22 cellular contexts compared by ENCODE assay signal in the genomic region with DNA sequence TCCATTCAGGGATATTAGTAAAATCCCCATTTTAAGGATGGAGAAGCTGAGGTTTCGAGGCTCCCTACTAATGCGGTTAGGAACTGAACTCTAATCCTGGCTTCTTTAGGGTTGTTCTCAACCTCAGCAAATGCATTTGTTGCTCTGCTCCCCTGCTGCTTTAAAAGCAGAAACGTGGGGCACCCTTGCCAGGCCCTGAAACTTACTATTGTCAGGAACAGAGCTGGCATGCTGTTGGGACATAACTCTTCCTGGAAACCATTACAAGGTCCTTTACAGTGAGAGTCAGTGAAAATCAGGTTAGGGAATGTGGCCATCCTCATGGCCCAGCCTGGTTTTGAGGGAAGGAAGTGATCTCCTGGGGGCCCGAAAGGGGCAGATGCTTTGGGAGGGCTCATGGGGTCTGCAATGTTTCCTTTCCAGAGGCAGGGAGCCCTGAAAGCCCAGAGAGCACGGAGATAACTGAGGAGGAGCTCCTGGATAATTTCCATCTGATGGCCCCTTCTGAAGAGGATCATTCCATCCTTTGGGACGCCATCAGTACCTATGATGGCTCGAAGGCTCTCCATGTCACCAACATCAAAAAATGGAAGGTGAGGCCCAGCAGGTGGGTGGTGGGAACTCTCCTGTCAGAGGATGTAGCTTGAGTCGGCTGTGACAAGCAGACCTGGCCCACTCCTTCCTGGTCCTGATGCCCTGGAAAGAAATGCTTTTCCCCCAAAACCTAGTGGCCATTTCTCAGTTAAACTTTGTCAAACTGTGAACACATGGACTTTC. TPM values are rescaled to one million over a fixed set of nuclear protein-coding genes. Genes with fewer than 3 reads are reported as not detected.
DNase-seq lines count a peak whose midpoint lies in the region; ATAC-seq and TF ChIP-seq lines count a peak whose summit lies in the region.
"Had no signal": no experiment of that assay in that cellular context is flagged by ENCODE, and none has a peak within 500 bp of the region (broad histone marks: within the 10 kb centered on the region; RNA-seq: fewer than 3 reads in every experiment).

No MANE protein-coding gene starts in this region.

- no peak overlapping the region for H3K4me3 ChIP-seq in IMR-90 (ENCODE audit: insufficient read depth, low read depth, low read length)
- H3K4me3 ChIP-seq in liver (ENCODE audit: low read depth in 1 of 3, low read length in 3 of 3): peak overlapping the region; percentile 25 to 64 (median 44)
- H3K4me3 ChIP-seq in body of pancreas: no peak overlapping the region
- H3K4me3 ChIP-seq: BLaER1, GM23248 had no signal

- no peaks in the 10 kb centered on the region for H3K79me1 ChIP-seq in IMR-90 (ENCODE audit: low read depth in 1 of 2, low read length in 2 of 2)

- H2BK20ac ChIP-seq in IMR-90 (ENCODE audit: low read depth, low read length): no peak overlapping the region

- DNase-seq in activated CD8-positive, alpha-beta T cell treated with anti-CD3 and anti-CD28 coated beads, Interleukin-2, amount 10 ng/mL, durations not matched to agents 7 days and 5 days: peak; percentile 5
- no peak for DNase-seq in activated CD8-positive, alpha-beta T cell treated with anti-CD3 and anti-CD28 coated beads for 36 hours
- no peak for DNase-seq in IMR-90
- no peak for DNase-seq in endothelial cell (ENCODE audit: low spot score)
- no peak for DNase-seq in body of pancreas
- DNase-seq: DMS79, GDM1 had no signal

- POLR2A ChIA-PET in activated CD8-positive, alpha-beta T cell treated with anti-CD3 and anti-CD28 coated beads, Interleukin-2, amount 10 ng/mL, durations not matched to agents 7 days and 5 days (lab: Charles Lee): no interaction called here
- POLR2A ChIA-PET in activated CD8-positive, alpha-beta T cell treated with anti-CD3 and anti-CD28 coated beads for 36 hours (lab: Charles Lee): interaction anchor here (0.6 kb wide), 1 partner anchor 1216 kb away, joined by 3 read pairs; no protein-coding TSS in a partner anchor
- POLR2A ChIA-PET in IMR-90 (lab: Charles Lee; ENCODE audit: unreplicated experiment): no interaction called here

- CTCF ChIA-PET in activated CD8-positive, alpha-beta T cell treated with anti-CD3 and anti-CD28 coated beads, Interleukin-2, amount 10 ng/mL, durations not matched to agents 7 days and 5 days (lab: Charles Lee): interaction anchor here (0.8 to 1.5 kb wide), 4 partner anchors 29 to 1198 kb away, joined by 4 to 7 read pairs (median 4); no protein-coding TSS in a partner anchor
- CTCF ChIA-PET in activated CD8-positive, alpha-beta T cell treated with anti-CD3 and anti-CD28 coated beads for 36 hours (lab: Charles Lee): interaction anchor here (0.9 to 1.9 kb wide), 4 partner anchors 10 to 32 kb away, joined by 3 to 10 read pairs (median 6); no protein-coding TSS in a partner anchor
- CTCF ChIA-PET in IMR-90 (lab: Yijun Ruan, JAX): interaction anchor here (0.6 to 1.0 kb wide), 3 partner anchors 26 to 1291 kb away, joined by 3 to 5 read pairs (median 3); no protein-coding TSS in a partner anchor

- H3K27me3 Mint-ChIP-seq in activated CD8-positive, alpha-beta T cell treated with anti-CD3 and anti-CD28 coated beads, Interleukin-2, amount 10 ng/mL, durations not matched to agents 7 days and 5 days (ENCODE audit: low read depth): peaks cover 52% of the 10 kb centered on the region
- peaks cover 54% of the 10 kb centered on the region for H3K27me3 Mint-ChIP-seq in activated CD8-positive, alpha-beta T cell treated with anti-CD3 and anti-CD28 coated beads for 36 hours
- peaks cover 9% of the 10 kb centered on the region for H3K27me3 Mint-ChIP-seq in endothelial cell (ENCODE audit: unreplicated experiment)

- no peak overlapping the region for H3K4ac ChIP-seq in IMR-90 (ENCODE audit: low read depth, low read length)

- H3K36me3 Mint-ChIP-seq in activated CD8-positive, alpha-beta T cell treated with anti-CD3 and anti-CD28 coated beads, Interleukin-2, amount 10 ng/mL, durations not matched to agents 7 days and 5 days (ENCODE audit: low read depth): no peaks in the 10 kb centered on the region
- H3K36me3 Mint-ChIP-seq in activated CD8-positive, alpha-beta T cell treated with anti-CD3 and anti-CD28 coated beads for 36 hours (ENCODE audit: low read depth): no peaks in the 10 kb centered on the region
- no peaks in the 10 kb centered on the region for H3K36me3 Mint-ChIP-seq in endothelial cell (ENCODE audit: low read depth, unreplicated experiment)
- H3K36me3 Mint-ChIP-seq: CD14-positive monocyte; CD4-positive, alpha-beta memory T cell; IgD-negative memory B cell had no signal

- H4K8ac ChIP-seq in IMR-90 (ENCODE audit: low read depth in 2 of 2, low read length in 2 of 2): no peak overlapping the region

- no peak overlapping the region for H2AFZ ChIP-seq in IMR-90 (replicated peaks; ENCODE audit: low read length, poor library complexity)
- H2AFZ ChIP-seq: GM23248 had no signal

- no peak overlapping the region for H2AK9ac ChIP-seq in IMR-90 (replicated peaks; ENCODE audit: low read depth, low read length, poor library complexity)

- H2AK5ac ChIP-seq in IMR-90 (ENCODE audit: low read depth, low read length): peak overlapping the region; percentile 1; the same call in 1 of the 2 replicates

- H3K27ac ChIP-seq in IMR-90 (ENCODE audit: insufficient read depth, low read length) (no peak overlapping the region), liver (ENCODE audit: low read depth in 1 of 2, low read length in 2 of 2) (peak overlapping the region; percentile 90 to 93), body of pancreas (no peak overlapping the region)
- H3K27ac ChIP-seq: 22Rv1, BLaER1, GM23248, HL-60 had no signal

- H3K4me1 ChIP-seq in IMR-90 (ENCODE audit: control insufficient read depth, insufficient read depth, low read length) (no peaks in the 10 kb centered on the region), liver (ENCODE audit: control insufficient read depth in 4 of 4, insufficient read depth in 4 of 4, low read length in 3 of 4) (peaks cover 0 to 29% (median 15%) of the 10 kb centered on the region in 4 donors), body of pancreas (peaks cover 12% of the 10 kb centered on the region)
- H3K4me1 ChIP-seq: BLaER1 had no signal

- H3K9me1 ChIP-seq in IMR-90 (ENCODE audit: insufficient read depth, low read length): peaks cover 3% of the 10 kb centered on the region; the same call in 1 of the 2 replicates

- no peak for TF ChIP-seq CTCF in activated CD8-positive, alpha-beta T cell treated with anti-CD3 and anti-CD28 coated beads for 36 hours (IDR thresholded peaks at IDR 0.05)
- TF ChIP-seq CTCF in IMR-90 (conservative IDR thresholded peaks at IDR 0.05; ENCODE audit: low read depth, low read length): no peak
- TF ChIP-seq CTCF in endothelial cell (IDR thresholded peaks at IDR 0.05; ENCODE audit: unreplicated experiment): no peak
- TF ChIP-seq CTCF in liver (IDR thresholded peaks at IDR 0.05; ENCODE audit: low read depth, low read length, missing input control): no peak
- TF ChIP-seq CTCF in body of pancreas (IDR thresholded peaks at IDR 0.05): no peak

- H3K27ac Mint-ChIP-seq in activated CD8-positive, alpha-beta T cell treated with anti-CD3 and anti-CD28 coated beads, Interleukin-2, amount 10 ng/mL, durations not matched to agents 7 days and 5 days: no peak overlapping the region
- H3K27ac Mint-ChIP-seq in activated CD8-positive, alpha-beta T cell treated with anti-CD3 and anti-CD28 coated beads for 36 hours: no peak overlapping the region
- peak overlapping the region; percentile 90 for H3K27ac Mint-ChIP-seq in endothelial cell (ENCODE audit: unreplicated experiment)
- H3K27ac Mint-ChIP-seq: CD14-positive monocyte; CD4-positive, alpha-beta memory T cell; HFFc6; IgD-negative memory B cell had no signal

- intact Hi-C loops in activated CD8-positive, alpha-beta T cell treated with anti-CD3 and anti-CD28 coated beads for 36 hours (cut with micrococcal nuclease): no loop called here
- intact Hi-C loops in IMR-90 (cut with micrococcal nuclease): no loop called here
- intact Hi-C loops in body of pancreas (cut with DNase I): no loop called here

- no peak overlapping the region for H3K23ac ChIP-seq in IMR-90 (ENCODE audit: low read depth, low read length)

- H3K4me1 Mint-ChIP-seq in activated CD8-positive, alpha-beta T cell treated with anti-CD3 and anti-CD28 coated beads, Interleukin-2, amount 10 ng/mL, durations not matched to agents 7 days and 5 days (ENCODE audit: low read depth): no peaks in the 10 kb centered on the region
- peaks cover 2% of the 10 kb centered on the region for H3K4me1 Mint-ChIP-seq in activated CD8-positive, alpha-beta T cell treated with anti-CD3 and anti-CD28 coated beads for 36 hours (ENCODE audit: low read depth)
- peaks cover 61% of the 10 kb centered on the region for H3K4me1 Mint-ChIP-seq in endothelial cell (ENCODE audit: unreplicated experiment)
- H3K4me1 Mint-ChIP-seq: CD14-positive monocyte had no signal

- peaks cover 39% of the 10 kb centered on the region for H3K27me3 ChIP-seq in IMR-90 (ENCODE audit: control insufficient read depth, insufficient read depth, low read length)
- no peaks in the 10 kb centered on the region for H3K27me3 ChIP-seq in liver (ENCODE audit: control insufficient read depth in 4 of 4, insufficient read depth in 4 of 4, low read length in 3 of 4)
- H3K27me3 ChIP-seq in body of pancreas: no peaks in the 10 kb centered on the region

- TF ChIP-seq POLR2A in IMR-90 (IDR thresholded peaks at IDR 0.05; ENCODE audit: low read depth, low read length) (no peak), body of pancreas (IDR thresholded peaks at IDR 0.05) (no peak)

- H4K20me1 ChIP-seq in IMR-90 (ENCODE audit: insufficient read depth, low read length): no peaks in the 10 kb centered on the region
- H4K20me1 ChIP-seq: BLaER1 had no signal

- no peak overlapping the region for H3K4me3 Mint-ChIP-seq in activated CD8-positive, alpha-beta T cell treated with anti-CD3 and anti-CD28 coated beads, Interleukin-2, amount 10 ng/mL, durations not matched to agents 7 days and 5 days
- H3K4me3 Mint-ChIP-seq in activated CD8-positive, alpha-beta T cell treated with anti-CD3 and anti-CD28 coated beads for 36 hours: no peak overlapping the region
- H3K4me3 Mint-ChIP-seq in endothelial cell (ENCODE audit: unreplicated experiment): no peak overlapping the region
- H3K4me3 Mint-ChIP-seq: CD4-positive, alpha-beta memory T cell; HFFc6 had no signal

- H3K56ac ChIP-seq in IMR-90 (ENCODE audit: extremely low read depth, insufficient read depth, low read length): no peak overlapping the region

- no peak overlapping the region for H2BK15ac ChIP-seq in IMR-90 (ENCODE audit: low read depth, low read length)

- in situ Hi-C loops in IMR-90 (cut with MboI; ENCODE audit: low sequenced_read_pairs): loop anchor here (5.0 kb wide), 1 partner anchor 1292 kb away; no protein-coding TSS in a partner anchor

- H3K14ac ChIP-seq in IMR-90 (replicated peaks; ENCODE audit: low read depth, low read length): no peak overlapping the region

- WGBS in IMR-90 (ENCODE audit: extremely low coverage in 2 of 2, insufficient read length in 1 of 2), 2 experiments: 100% methylated on average over 2 of the region's 8 CpGs; no CpG with 5 or more reads in 1 of the 2 experiments
- WGBS in liver: 74% methylated on average over 8 of the region's 8 CpGs
- WGBS in body of pancreas, 2 donors: 78 to 81% methylated on average over 8 of the region's 8 CpGs

- H3K36me3 ChIP-seq in IMR-90 (ENCODE audit: control insufficient read depth, insufficient read depth, low read length) (no peaks in the 10 kb centered on the region), liver (ENCODE audit: control insufficient read depth in 4 of 4, insufficient read depth in 3 of 4, low read depth in 1 of 4, low read length in 3 of 4) (peaks cover 0 to 9% (median 0%) of the 10 kb centered on the region in 4 donors), body of pancreas (replicated peaks in 1 of 2; ENCODE audit: insufficient read depth in 1 of 2, low read depth in 2 of 2) (no peaks in the 10 kb centered on the region)
- H3K36me3 ChIP-seq: BLaER1 had no signal

- no peak overlapping the region for H2BK5ac ChIP-seq in IMR-90 (ENCODE audit: low read depth, low read length, poor library complexity, severe bottlenecking)

- H4K5ac ChIP-seq in IMR-90 (ENCODE audit: low read depth, low read length): no peak overlapping the region

- no peak overlapping the region for H3K18ac ChIP-seq in IMR-90 (ENCODE audit: low read depth, low read length)

- no peak for ATAC-seq in activated CD8-positive, alpha-beta T cell treated with anti-CD3 and anti-CD28 coated beads, Interleukin-2, amount 10 ng/mL, durations not matched to agents 7 days and 5 days
- ATAC-seq in activated CD8-positive, alpha-beta T cell treated with anti-CD3 and anti-CD28 coated beads for 36 hours: no peak
- no peak for ATAC-seq in IMR-90 (ENCODE audit: low read depth)
- no peak for ATAC-seq in body of pancreas
- ATAC-seq in HG02642 (IDR thresholded peaks at IDR 0.05; ENCODE audit: poor library complexity, unreplicated experiment): no peak
- ATAC-seq in HG02588 (IDR thresholded peaks at IDR 0.05; ENCODE audit: unreplicated experiment): no peak

- dilution Hi-C loops in IMR-90 (cut with HindIII; ENCODE audit: low sequenced_read_pairs, unreplicated experiment): no loop called here

- no peak overlapping the region for H4K91ac ChIP-seq in IMR-90 (ENCODE audit: insufficient read depth, low read depth, low read length)

- H2BK120ac ChIP-seq in IMR-90 (ENCODE audit: low read depth, low read length): no peak overlapping the region

- no peak for TF ChIP-seq RAD21 in IMR-90 (IDR thresholded peaks at IDR 0.05; ENCODE audit: low read length)
- TF ChIP-seq RAD21 in liver (IDR thresholded peaks at IDR 0.05): no peak

- no peak overlapping the region for H3K4me2 ChIP-seq in IMR-90 (ENCODE audit: low read depth, low read length)
- H3K4me2 ChIP-seq: BLaER1 had no signal

- BruUV-seq in IMR-90 (replicated peaks; lab: Mats Ljungman, UMichigan): no TSS peak

- H3K9me3 ChIP-seq in IMR-90 (ENCODE audit: control insufficient read depth, insufficient read depth, low read length): no peaks in the 10 kb centered on the region
- no peaks in the 10 kb centered on the region for H3K9me3 ChIP-seq in liver (ENCODE audit: control insufficient read depth in 4 of 4, low read length in 3 of 4)
- no peaks in the 10 kb centered on the region for H3K9me3 ChIP-seq in body of pancreas
- H3K9me3 ChIP-seq: BLaER1 had no signal

- H3K9me3 Mint-ChIP-seq in activated CD8-positive, alpha-beta T cell treated with anti-CD3 and anti-CD28 coated beads, Interleukin-2, amount 10 ng/mL, durations not matched to agents 7 days and 5 days (ENCODE audit: insufficient read depth): no peaks in the 10 kb centered on the region
- H3K9me3 Mint-ChIP-seq in activated CD8-positive, alpha-beta T cell treated with anti-CD3 and anti-CD28 coated beads for 36 hours: no peaks in the 10 kb centered on the region
- H3K9me3 Mint-ChIP-seq in endothelial cell (ENCODE audit: unreplicated experiment): no peaks in the 10 kb centered on the region
- H3K9me3 Mint-ChIP-seq: CD4-positive, alpha-beta memory T cell; HFFc6; IgD-negative memory B cell had no signal

- H3K9ac ChIP-seq in IMR-90 (ENCODE audit: low read depth, low read length): no peak overlapping the region
- peak overlapping the region; percentile 65 to 98 for H3K9ac ChIP-seq in liver (ENCODE audit: low read depth in 1 of 2, low read length in 2 of 2)
- H3K9ac ChIP-seq: BLaER1, GM23248 had no signal

RNA-seq across cellular contexts. Expression of a gene that starts 2.0 kb away (rescaled TPM):
- not detected for total RNA-seq in activated CD8-positive, alpha-beta T cell treated with anti-CD3 and anti-CD28 coated beads, Interleukin-2, amount 10 ng/mL, durations not matched to agents 7 days and 5 days
- total RNA-seq in activated CD8-positive, alpha-beta T cell treated with anti-CD3 and anti-CD28 coated beads for 36 hours: not detected
- total RNA-seq in IMR-90 (2012; rRNA removed) (not detected in 2 replicates), endothelial cell (ENCODE audit: unreplicated experiment) (3.0 TPM), liver (10 to 100 TPM in 1 of 2 donors, 1 to 10 TPM in 1; 3.5 to 29.3 TPM), body of pancreas (under 1 TPM; 0.26 to 0.99 TPM)
- polyA plus RNA-seq in IMR-90 (2012; rRNA removed) (not detected in 2 replicates), liver (100 to 1,000 TPM in 1 of 2 donors, 10 to 100 TPM in 1; 97.9 to 234 TPM)
- 0.07 TPM in 1 of 2 replicates, not detected in the other for polyA plus RNA-seq in IMR-90 (2012; cell fraction: cytosol; rRNA removed)
- polyA plus RNA-seq in IMR-90 (2012; cell fraction: nucleus; rRNA removed; ENCODE audit: low replicate concordance): 0.05 and 0.18 TPM in 2 replicates
- total RNA-seq: A673; CD4-positive, alpha-beta memory T cell; HFFc6 had no signal
- polyA plus RNA-seq: CD14-positive monocyte; CD4-positive, alpha-beta memory T cell; IgD-negative memory B cell had no signal

RNA-seq across cellular contexts. Expression of a gene that starts 17.4 kb away (rescaled TPM):
- total RNA-seq in activated CD8-positive, alpha-beta T cell treated with anti-CD3 and anti-CD28 coated beads, Interleukin-2, amount 10 ng/mL, durations not matched to agents 7 days and 5 days: not detected
- not detected for total RNA-seq in activated CD8-positive, alpha-beta T cell treated with anti-CD3 and anti-CD28 coated beads for 36 hours
- total RNA-seq in IMR-90 (2012; rRNA removed): not detected in 2 replicates
- not detected in 2 replicates for polyA plus RNA-seq in IMR-90 (2012; rRNA removed)
- not detected in 2 replicates for polyA plus RNA-seq in IMR-90 (2012; cell fraction: cytosol; rRNA removed)
- not detected in 2 replicates for polyA plus RNA-seq in IMR-90 (2012; cell fraction: nucleus; rRNA removed; ENCODE audit: low replicate concordance)
- not detected for total RNA-seq in endothelial cell (ENCODE audit: unreplicated experiment)
- total RNA-seq in liver: not detected
- not detected for polyA plus RNA-seq in liver
- not detected for total RNA-seq in body of pancreas
- total RNA-seq: A673; CD4-positive, alpha-beta memory T cell; Daoy; GM23248; HFFc6; HT1080 had no signal
- polyA plus RNA-seq: AG04450; CD14-positive monocyte; CD4-positive, alpha-beta memory T cell; GM23248; IgD-negative memory B cell had no signal

RNA-seq across cellular contexts. Expression of a gene that starts 30.8 kb away (rescaled TPM):
- total RNA-seq in activated CD8-positive, alpha-beta T cell treated with anti-CD3 and anti-CD28 coated beads, Interleukin-2, amount 10 ng/mL, durations not matched to agents 7 days and 5 days: 1 to 10 TPM in 1 of 2 experiments, under 1 TPM in 1; 0.90 to 1.0 TPM
- under 1 TPM in 1 of 2 experiments, not detected in 1; 0.25 TPM for total RNA-seq in activated CD8-positive, alpha-beta T cell treated with anti-CD3 and anti-CD28 coated beads for 36 hours
- 272 and 308 TPM in 2 replicates for total RNA-seq in IMR-90 (2012; rRNA removed)
- 601 and 692 TPM in 2 replicates for polyA plus RNA-seq in IMR-90 (2012; rRNA removed)
- polyA plus RNA-seq in IMR-90 (2012; cell fraction: cytosol; rRNA removed): 282 and 675 TPM in 2 replicates
- polyA plus RNA-seq in IMR-90 (2012; cell fraction: nucleus; rRNA removed; ENCODE audit: low replicate concordance): 407 and 421 TPM in 2 replicates
- total RNA-seq in endothelial cell (ENCODE audit: unreplicated experiment): 125 TPM
- total RNA-seq in liver: 100 to 1,000 TPM in 1 of 2 donors, 10 to 100 TPM in 1; 87.0 to 214 TPM
- polyA plus RNA-seq in liver: 100 to 1,000 TPM; 151 to 244 TPM
- total RNA-seq in body of pancreas: 100 to 1,000 TPM; 100 to 405 TPM
- total RNA-seq: HT1080 had no signal

Comparison
In these comparisons a context has a peak if more than half of its experiments do, and no peak if none do; other contexts are left out.
1. H3K27ac ChIP-seq: peak in liver (2 of 2); none in IMR-90 (single experiment) and body of pancreas (0 of 4).
2. H3K4me3 ChIP-seq: peak in liver (3 of 3); none in IMR-90 (single experiment) and body of pancreas (0 of 2).
3. RNA of a gene that starts 30.8 kb away (total RNA-seq): 100 to 405 TPM in body of pancreas, 272 to 308 TPM in IMR-90, 87.0 to 214 TPM in liver and 125 TPM in endothelial cell (single experiment); 0.90 to 1.0 TPM in activated CD8-positive, alpha-beta T cell treated with anti-CD3 and anti-CD28 coated beads, Interleukin-2, amount 10 ng/mL, durations not matched to agents 7 days and 5 days and 0.25 TPM in activated CD8-positive, alpha-beta T cell treated with anti-CD3 and anti-CD28 coated beads for 36 hours; every median in the first group is over 10 times any median in the second.